Comparison of ENCODE assay signal across 8 cellular contexts in the genomic region with DNA sequence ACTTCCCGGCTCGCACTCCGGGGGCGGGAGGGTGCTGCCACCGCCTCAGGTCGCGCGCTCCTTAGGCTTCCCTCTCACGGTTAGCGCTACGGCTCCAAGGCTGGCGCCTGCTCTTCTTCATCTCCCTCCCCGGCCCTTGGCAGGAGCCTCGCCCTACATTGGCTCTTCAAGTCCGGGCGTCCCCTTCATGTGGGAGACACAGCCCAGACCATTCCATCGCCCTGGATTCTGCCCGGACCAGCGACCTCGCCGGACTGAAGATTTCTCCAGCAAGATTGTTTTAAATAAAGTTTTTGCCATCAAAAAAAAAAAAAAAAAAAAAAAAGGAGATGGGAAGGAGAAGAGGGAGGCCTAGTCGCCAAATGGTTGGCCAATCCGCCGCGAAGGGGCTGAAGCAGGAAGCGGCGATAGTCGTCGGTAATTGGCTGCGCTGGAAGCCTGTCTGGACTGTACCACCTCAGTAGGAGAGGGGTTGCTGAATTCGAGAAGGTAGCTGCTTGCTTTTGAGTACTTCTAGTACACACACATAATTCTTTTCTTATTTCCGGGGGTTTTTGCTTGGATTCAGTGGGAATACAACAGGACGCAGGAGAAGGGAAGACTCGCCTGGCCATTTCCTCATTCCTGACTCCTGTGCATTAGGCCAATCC. TPM values are rescaled to one million over a fixed set of nuclear protein-coding genes. Genes with fewer than 3 reads are reported as not detected.
DNase-seq lines count a peak whose midpoint lies in the region; ATAC-seq and TF ChIP-seq lines count a peak whose summit lies in the region.

No MANE protein-coding gene starts in this region.

- H3K27me3 ChIP-seq in PC-9 (ENCODE audit: insufficient read depth, low read depth) (no peaks in the 10 kb centered on the region), muscle layer of colon (ENCODE audit: control insufficient read depth in 1 of 2, insufficient read depth in 2 of 2, low read length in 2 of 2) (no peaks in the 10 kb centered on the region)

- H3K9me3 ChIP-seq in PC-9 (ENCODE audit: insufficient read depth, low read depth) (no peaks in the 10 kb centered on the region), muscle layer of colon (ENCODE audit: low read length) (no peaks in the 10 kb centered on the region)

- no peak for TF ChIP-seq CTCF in PC-9 (conservative IDR thresholded peaks at IDR 0.05)

- DNase-seq in DMS53 treated with DMSO at 0.1 percent for 48 hours (lab: John Stamatoyannopoulos, UW; ENCODE audit: unreplicated experiment) (peak; percentile 67), KBM-7 (peak; percentile 98), PC-9 (peak; percentile 96 to 98)
- DNase-seq in activated T-cell treated with anti-CD3 and anti-CD28 coated beads, Interleukin-2, amount 50 U/mL, for 48 hours, result peak; percentile 78 to 91
- DNase-seq in stimulated activated CD8-positive, alpha-beta memory T cell treated with anti-CD3 and anti-CD28 coated beads, Interleukin-7, amount 100 ng/mL, for 1 hour (ENCODE audit: low read depth in 2 of 2), result peak; percentile 81 to 83

- peaks cover 7% of the 10 kb centered on the region for H4K20me1 ChIP-seq in PC-9 (ENCODE audit: insufficient read depth)

- peaks cover 41% of the 10 kb centered on the region for H3K79me2 ChIP-seq in PC-9 (ENCODE audit: low read depth)

- peak overlapping the region; percentile 83 for H2AFZ ChIP-seq in PC-9

- POLR2A ChIA-PET in PC-9 (lab: Charles Lee; ENCODE audit: unreplicated experiment), result interaction anchor here (0.5 to 0.7 kb wide), 7 partner anchors 27 to 1475 kb away, joined by 3 to 8 read pairs (median 3); partner anchors contain the start of gene FAM111A

- peak; percentile 69 for ATAC-seq in GM21723 (IDR thresholded peaks at IDR 0.05; ENCODE audit: unreplicated experiment)
- peak; percentile 86 for ATAC-seq in esophagus mucosa

- H3F3A ChIP-seq in PC-9 (ENCODE audit: insufficient read depth, low read depth), result peaks cover 35% of the 10 kb centered on the region

- H3K36me3 ChIP-seq in PC-9 (ENCODE audit: low read depth), result peaks cover 4% of the 10 kb centered on the region; the same call in 1 of the 2 replicates
- H3K36me3 ChIP-seq in muscle layer of colon (ENCODE audit: insufficient read depth, low read length), result peaks cover 16% of the 10 kb centered on the region

- peak overlapping the region; percentile 69 for H3K9ac ChIP-seq in muscle layer of colon (ENCODE audit: low read length)

- CTCF ChIA-PET in PC-9 (lab: Charles Lee), result interaction anchor here (0.5 to 0.6 kb wide), 2 partner anchors 9 to 1758 kb away, joined by 3 to 4 read pairs; no protein-coding TSS in a partner anchor

- intact Hi-C loops in PC-9 (cut with micrococcal nuclease; ENCODE audit: unreplicated experiment), result loop anchor here (1.0 to 10.0 kb wide), 10 partner anchors 10 to 1478 kb away; partner anchors contain the start of genes CLP1, CTNND1, FAM111A and MED19

- in situ Hi-C loops in KBM-7 (cut with MboI; ENCODE audit: low pct_unique_long_range_greater_than_20kb, low sequenced_read_pairs), result no loop called here

- H3K4me2 ChIP-seq in PC-9, result peak overlapping the region; percentile 88

- H3K4me3 ChIP-seq in PC-9 (peak overlapping the region; percentile 84), muscle layer of colon (ENCODE audit: low read depth in 1 of 2, low read length in 2 of 2) (peak overlapping the region; percentile 56 to 92)

- no TSS peak for BruUV-seq in PC-9 (replicated peaks; lab: Mats Ljungman, UMichigan)

- H3K4me1 ChIP-seq in PC-9 (replicated peaks; ENCODE audit: insufficient read depth) (peaks cover 26% of the 10 kb centered on the region), muscle layer of colon (ENCODE audit: insufficient read depth, low read length) (peaks cover 18% of the 10 kb centered on the region)

- H3K27ac ChIP-seq in PC-9 (peak overlapping the region; percentile 91), muscle layer of colon (ENCODE audit: low read depth, low read length) (peak overlapping the region; percentile 95)

- no peaks in the 10 kb centered on the region for H3K9me2 ChIP-seq in PC-9 (ENCODE audit: insufficient read depth)

RNA-seq across cellular contexts. Expression of gene ZDHHC5, which starts 0.7 kb away (rescaled TPM):
- total RNA-seq in PC-9 (2021) (94.2 and 101 TPM in 2 replicates), esophagus mucosa (122 TPM)

RNA-seq across cellular contexts. Expression of gene CLP1, which starts 9.6 kb away (rescaled TPM):
- total RNA-seq in PC-9 (2021) (23.4 and 24.2 TPM in 2 replicates), esophagus mucosa (10.6 TPM)

RNA-seq across cellular contexts. Expression of gene YPEL4, which starts 17.5 kb away (rescaled TPM):
- total RNA-seq in PC-9 (2021) (0.48 and 0.98 TPM in 2 replicates), esophagus mucosa (not detected)

RNA-seq across cellular contexts. Expression of gene MED19, which starts 44.8 kb away (rescaled TPM):
- total RNA-seq in PC-9 (2021) (25.3 and 26.9 TPM in 2 replicates), esophagus mucosa (12.8 TPM)

RNA-seq across cellular contexts. Expression of gene TMX2, which starts 45.2 kb away (rescaled TPM):
- total RNA-seq in PC-9 (2021), result 124 and 138 TPM in 2 replicates
- total RNA-seq in esophagus mucosa, result 60.2 TPM

Comparison
In these comparisons a context has a peak if more than half of its experiments do, and no peak if none do; other contexts are left out.
1. Peak in every context shown above with its lines: DNase-seq, ATAC-seq, H3K4me3 ChIP-seq and H3K27ac ChIP-seq.